In genomic region chr20:53753880-53754459, GRCh38 we compare ENCODE assay signal across 9 cellular contexts.
DNase-seq lines count a peak whose midpoint lies in the region; TF ChIP-seq lines count a peak whose summit lies in the region.
"Had no signal": no experiment of that assay in that cellular context is flagged by ENCODE, and none has a peak within 500 bp of the region (broad histone marks: within the 10 kb centered on the region; RNA-seq: fewer than 3 reads in every experiment).

No MANE protein-coding gene starts in this region.

- H3K36me3 Mint-ChIP-seq in activated naive CD4-positive, alpha-beta T cell treated with anti-CD3 and anti-CD28 coated beads, Interleukin-2, amount 10 ng/mL, durations not matched to agents 7 days and 5 days = peaks cover 6% of the 10 kb centered on the region
- H3K36me3 Mint-ChIP-seq in type B pancreatic cell = no peaks in the 10 kb centered on the region

- H3K9me3 ChIP-seq in SU-DHL-6 (ENCODE audit: insufficient read depth, low read length) = no peaks in the 10 kb centered on the region
- H3K9me3 ChIP-seq in hepatocyte (ENCODE audit: low read depth) = no peaks in the 10 kb centered on the region

- peak overlapping the region; percentile 61 for H3K4me2 ChIP-seq in SU-DHL-6 (ENCODE audit: low read depth, low read length, poor library complexity, severe bottlenecking)
- peak overlapping the region; percentile 58 for H3K4me2 ChIP-seq in hepatocyte

- H3K27me3 ChIP-seq in SU-DHL-6 (ENCODE audit: low read length) (no peaks in the 10 kb centered on the region), hepatocyte (no peaks in the 10 kb centered on the region)

- CTCF ChIA-PET in activated naive CD4-positive, alpha-beta T cell treated with anti-CD3 and anti-CD28 coated beads, Interleukin-2, amount 10 ng/mL, durations not matched to agents 7 days and 5 days (lab: Charles Lee) = interaction anchor here (0.7 to 3.7 kb wide), 14 partner anchors 17 to 182 kb away, joined by 3 to 29 read pairs (median 4); no protein-coding TSS in a partner anchor

- WGBS in hepatocyte (ENCODE audit: low lambda C conversion rate, missing lambda C conversion rate) = 63% methylated on average over 2 of the region's 2 CpGs

- peak overlapping the region; percentile 13; the same call in 1 of the 2 replicates for H3K9ac ChIP-seq in SU-DHL-6 (ENCODE audit: low read length)

- H3F3A ChIP-seq in SU-DHL-6 (ENCODE audit: insufficient read depth) = peaks cover 27% of the 10 kb centered on the region; the same call in 1 of the 2 replicates

- H3K4me1 Mint-ChIP-seq in activated naive CD4-positive, alpha-beta T cell treated with anti-CD3 and anti-CD28 coated beads, Interleukin-2, amount 10 ng/mL, durations not matched to agents 7 days and 5 days = peaks cover 81% of the 10 kb centered on the region
- peaks cover 59% of the 10 kb centered on the region for H3K4me1 Mint-ChIP-seq in type B pancreatic cell (ENCODE audit: unreplicated experiment)

- TF ChIP-seq CTCF in SU-DHL-6 (IDR thresholded peaks at IDR 0.05; ENCODE audit: insufficient read depth, low read length, poor library complexity, severe bottlenecking) (no peak), hepatocyte (IDR thresholded peaks at IDR 0.05; ENCODE audit: poor library complexity) (no peak), type B pancreatic cell (conservative IDR thresholded peaks at IDR 0.05) (no peak)

- H3K4me3 Mint-ChIP-seq in activated naive CD4-positive, alpha-beta T cell treated with anti-CD3 and anti-CD28 coated beads, Interleukin-2, amount 10 ng/mL, durations not matched to agents 7 days and 5 days = peak overlapping the region; percentile 31
- peak overlapping the region; percentile 21 for H3K4me3 Mint-ChIP-seq in type B pancreatic cell

- no peak for DNase-seq in activated naive CD4-positive, alpha-beta T cell treated with anti-CD3 and anti-CD28 coated beads, Interleukin-2, amount 10 ng/mL, durations not matched to agents 7 days and 5 days
- no peak for DNase-seq in activated naive CD4-positive, alpha-beta T cell treated with anti-CD3 and anti-CD28 coated beads, Interleukin-2, amount 50 U/mL, for 16 hours
- no peak for DNase-seq in hepatocyte (ENCODE audit: low spot score)
- DNase-seq in type B pancreatic cell (ENCODE audit: extremely low spot score, unreplicated experiment) = no peak
- DNase-seq in nucleus accumbens (lab: John Stamatoyannopoulos, UW) = no peak
- DNase-seq in NCI-H345 treated with DMSO at 0.1 percent for 48 hours (lab: John Stamatoyannopoulos, UW; ENCODE audit: unreplicated experiment) = no peak
- no peak for DNase-seq in head of caudate nucleus
- DNase-seq: NCI-H510A treated with DMSO at 0.1 percent for 48 hours had no signal

- no peaks in the 10 kb centered on the region for H3K9me3 Mint-ChIP-seq in activated naive CD4-positive, alpha-beta T cell treated with anti-CD3 and anti-CD28 coated beads, Interleukin-2, amount 10 ng/mL, durations not matched to agents 7 days and 5 days
- H3K9me3 Mint-ChIP-seq in type B pancreatic cell = no peaks in the 10 kb centered on the region

- H3K27me3 Mint-ChIP-seq in activated naive CD4-positive, alpha-beta T cell treated with anti-CD3 and anti-CD28 coated beads, Interleukin-2, amount 10 ng/mL, durations not matched to agents 7 days and 5 days = no peaks in the 10 kb centered on the region
- H3K27me3 Mint-ChIP-seq in type B pancreatic cell = no peaks in the 10 kb centered on the region

- H3K36me3 ChIP-seq in SU-DHL-6 (ENCODE audit: low read length) (no peaks in the 10 kb centered on the region), hepatocyte (replicated peaks; ENCODE audit: insufficient read depth, low read depth) (no peaks in the 10 kb centered on the region)

- no peaks in the 10 kb centered on the region for H3K79me2 ChIP-seq in SU-DHL-6 (ENCODE audit: insufficient read depth, low read length)
- no peaks in the 10 kb centered on the region for H3K79me2 ChIP-seq in hepatocyte

- H3K9me2 ChIP-seq in SU-DHL-6 (replicated peaks; ENCODE audit: insufficient read depth, low read length) (no peaks in the 10 kb centered on the region), hepatocyte (replicated peaks; ENCODE audit: insufficient read depth) (no peaks in the 10 kb centered on the region)

- H3K4me3 ChIP-seq in SU-DHL-6 (ENCODE audit: insufficient read depth, low read length, poor library complexity, severe bottlenecking) = no peak overlapping the region
- H3K4me3 ChIP-seq in hepatocyte = no peak overlapping the region

- H3K27ac Mint-ChIP-seq in activated naive CD4-positive, alpha-beta T cell treated with anti-CD3 and anti-CD28 coated beads, Interleukin-2, amount 10 ng/mL, durations not matched to agents 7 days and 5 days = peak overlapping the region; percentile 99
- peak overlapping the region; percentile 66 for H3K27ac Mint-ChIP-seq in type B pancreatic cell

- no peaks in the 10 kb centered on the region for H4K20me1 ChIP-seq in SU-DHL-6 (ENCODE audit: low read depth, low read length)
- H4K20me1 ChIP-seq in hepatocyte (ENCODE audit: insufficient read depth, poor library complexity, severe bottlenecking) = no peaks in the 10 kb centered on the region

- H3K27ac ChIP-seq in SU-DHL-6 (ENCODE audit: low read depth, low read length) (peak overlapping the region; percentile 78; the same call in 1 of the 2 replicates), hepatocyte (peak overlapping the region; percentile 91)

- intact Hi-C loops in head of caudate nucleus (cut with DNase I) = no loop called here

- H3K4me1 ChIP-seq in hepatocyte (ENCODE audit: insufficient read depth) = peaks cover 40% of the 10 kb centered on the region

- H2AFZ ChIP-seq in SU-DHL-6 (ENCODE audit: low read depth, low read length, severe bottlenecking) (peak overlapping the region; percentile 24), hepatocyte (peak overlapping the region; percentile 43)
